ENCODE assay signal across 28 cellular contexts in the genomic region with DNA sequence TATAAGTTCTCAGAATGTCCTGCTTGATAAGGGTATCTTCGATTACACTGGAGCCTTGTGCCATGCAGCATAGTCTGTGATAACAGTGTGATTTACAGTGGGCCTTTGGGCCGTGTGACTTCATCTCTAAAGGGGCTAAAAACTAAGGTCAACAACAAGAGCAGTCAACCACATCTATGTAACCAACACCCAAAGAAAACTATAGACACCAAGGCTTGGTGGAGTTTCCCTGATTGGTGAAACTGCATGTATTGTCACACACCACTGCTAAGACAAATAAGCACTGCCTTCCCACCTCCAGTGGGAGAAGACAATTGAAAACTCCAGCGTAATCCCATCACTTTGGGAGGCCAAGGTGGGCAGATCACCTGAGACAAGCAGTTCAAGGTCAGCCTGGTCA.
"Had no signal": no experiment of that assay in that cellular context is flagged by ENCODE, and none has a peak within 500 bp of the region (broad histone marks: within the 10 kb centered on the region; RNA-seq: fewer than 3 reads in every experiment).

No MANE protein-coding gene starts in this region.

- H3K36me3 ChIP-seq: ovary, right lobe of liver, sigmoid colon, stomach, thoracic aorta, thyroid gland, tibial nerve, upper lobe of left lung, vagina had no signal

- DNase-seq: occipital lobe; ovary; posterior cingulate gyrus; psoas muscle; right cardiac atrium; right lobe of liver; sigmoid colon; small intestine; stimulated activated CD4-positive, alpha-beta T cell treated with anti-CD3 and anti-CD28 coated beads, Interleukin-15, amount 100 ng/mL, for 24 hours; stimulated activated CD4-positive, alpha-beta T cell treated with anti-CD3 and anti-CD28 coated beads, Interleukin-2, amount 100 ng/mL, for 24 hours; stimulated activated CD4-positive, alpha-beta T cell treated with anti-CD3 and anti-CD28 coated beads, Interleukin-2, amount 100 ng/mL, for 48 hours; stimulated activated CD4-positive, alpha-beta T cell treated with anti-CD3 and anti-CD28 coated beads, Interleukin-4, amount 100 ng/mL, for 24 hours; stimulated activated naive B cell treated with anti-CD40 and anti-IgM and Interleukin-4, amounts not matched to agents 10 μg/mL and 1 μg/mL and 100 μg/mL, for 72 hours; stimulated activated naive CD4-positive, alpha-beta T cell treated with Interleukin-2 at 50 U/mL for 16 hours; stomach; thyroid gland; trophoblast cell; upper lobe of left lung had no signal

- H2AFZ ChIP-seq: neural progenitor cell, parathyroid adenoma had no signal

- H3K27ac ChIP-seq: neural progenitor cell, ovary, parathyroid adenoma, psoas muscle, right lobe of liver, sigmoid colon, stomach, thoracic aorta, thyroid gland, tibial nerve, upper lobe of left lung, vagina had no signal

- H3K4me1 ChIP-seq: neural progenitor cell, parathyroid adenoma, psoas muscle, right lobe of liver, sigmoid colon, stomach, thyroid gland, tibial nerve, upper lobe of left lung, vagina had no signal

- H3K4me1 Mint-ChIP-seq: neural progenitor cell; stimulated activated effector memory CD8-positive, alpha-beta T cell treated with anti-CD3 and anti-CD28 coated beads, Interleukin-12 subunit alpha, Interleukin-12 subunit beta, amount 100 ng/mL, for 72 hours; stimulated activated naive B cell treated with anti-CD40 and anti-IgM and Interleukin-4, amounts not matched to agents 10 μg/mL and 1 μg/mL and 100 μg/mL, for 72 hours had no signal

- FAIRE-seq: small intestine, urothelium cell line had no signal

- H3K4me3 Mint-ChIP-seq: natural killer cell treated with Interleukin-12 subunit alpha and Interleukin-12 subunit beta and Interleukin-15 and Interleukin-18, amount 100 ng/mL, for 72 hours; neural progenitor cell; stimulated activated effector memory CD8-positive, alpha-beta T cell treated with anti-CD3 and anti-CD28 coated beads, Interleukin-12 subunit alpha, Interleukin-12 subunit beta, amount 100 ng/mL, for 72 hours; stimulated activated naive B cell treated with anti-CD40 and anti-IgM and Interleukin-4, amounts not matched to agents 10 μg/mL and 1 μg/mL and 100 μg/mL, for 72 hours; stimulated activated naive CD8-positive, alpha-beta T cell treated with anti-CD3 and anti-CD28 coated beads, Interleukin-15, Interleukin-2, amounts not matched to agents 100 ng/mL and 50 ng/mL, for 24 hours had no signal

- H3K4me2 ChIP-seq: neural progenitor cell had no signal

- H3K9me3 ChIP-seq: ovary, right lobe of liver, thoracic aorta, thyroid gland, upper lobe of left lung, vagina had no signal

- H3K36me3 Mint-ChIP-seq: neural progenitor cell; stimulated activated effector memory CD8-positive, alpha-beta T cell treated with anti-CD3 and anti-CD28 coated beads, Interleukin-12 subunit alpha, Interleukin-12 subunit beta, amount 100 ng/mL, for 72 hours; stimulated activated naive B cell treated with anti-CD40 and anti-IgM and Interleukin-4, amounts not matched to agents 10 μg/mL and 1 μg/mL and 100 μg/mL, for 72 hours had no signal

- H3K4me3 ChIP-seq: neural progenitor cell, ovary, psoas muscle, right lobe of liver, sigmoid colon, stomach, thoracic aorta, thyroid gland, tibial nerve, upper lobe of left lung, vagina had no signal

- H3K9ac ChIP-seq: neural progenitor cell, parathyroid adenoma had no signal

- ATAC-seq: natural killer cell treated with Interleukin-12 subunit alpha and Interleukin-12 subunit beta and Interleukin-15 and Interleukin-18, amount 100 ng/mL, for 72 hours; psoas muscle; right cardiac atrium; right lobe of liver; stimulated activated effector memory CD8-positive, alpha-beta T cell treated with anti-CD3 and anti-CD28 coated beads, Interleukin-12 subunit alpha, Interleukin-12 subunit beta, amount 100 ng/mL, for 72 hours; stimulated activated naive B cell treated with anti-CD40 and anti-IgM and Interleukin-4, amounts not matched to agents 10 μg/mL and 1 μg/mL and 100 μg/mL, for 72 hours had no signal

- H3K27me3 ChIP-seq: neural progenitor cell, ovary, right lobe of liver, sigmoid colon, stomach, thyroid gland, tibial nerve, upper lobe of left lung, vagina had no signal

- H3K27ac Mint-ChIP-seq: natural killer cell treated with Interleukin-12 subunit alpha and Interleukin-12 subunit beta and Interleukin-15 and Interleukin-18, amount 100 ng/mL, for 72 hours; neural progenitor cell; progenitor cell of endocrine pancreas; stimulated activated effector memory CD8-positive, alpha-beta T cell treated with anti-CD3 and anti-CD28 coated beads, Interleukin-12 subunit alpha, Interleukin-12 subunit beta, amount 100 ng/mL, for 72 hours; stimulated activated naive B cell treated with anti-CD40 and anti-IgM and Interleukin-4, amounts not matched to agents 10 μg/mL and 1 μg/mL and 100 μg/mL, for 72 hours; stimulated activated naive CD8-positive, alpha-beta T cell treated with anti-CD3 and anti-CD28 coated beads, Interleukin-15, Interleukin-2, amounts not matched to agents 100 ng/mL and 50 ng/mL, for 24 hours had no signal

- H3K79me2 ChIP-seq: parathyroid adenoma had no signal

- H3K27me3 Mint-ChIP-seq: progenitor cell of endocrine pancreas; stimulated activated naive B cell treated with anti-CD40 and anti-IgM and Interleukin-4, amounts not matched to agents 10 μg/mL and 1 μg/mL and 100 μg/mL, for 72 hours had no signal
